7 cellular contexts compared by ENCODE assay signal in the genomic region with DNA sequence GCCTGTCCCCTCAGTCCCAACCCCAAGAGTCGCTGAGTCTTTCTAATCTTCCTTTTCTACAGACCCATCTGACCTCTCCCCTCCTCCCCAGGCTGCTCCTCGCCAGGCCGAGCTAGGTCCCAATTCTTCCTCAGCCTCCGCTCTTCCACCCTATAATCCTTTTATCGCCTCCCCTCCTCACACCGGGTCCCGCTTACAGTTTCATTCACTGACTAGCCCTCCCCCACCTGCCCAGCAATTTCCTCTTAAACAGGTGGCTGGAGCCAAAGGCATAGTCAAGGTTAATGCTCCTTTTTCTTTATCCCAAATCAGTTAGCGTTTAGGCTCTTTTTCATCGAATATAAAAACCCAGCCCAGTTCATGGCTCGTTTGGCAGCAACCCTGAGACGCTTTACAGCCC.
DNase-seq lines count a peak whose midpoint lies in the region; TF ChIP-seq lines count a peak whose summit lies in the region.
"Not testable (repeated sequence)": the region's sequence is repeated elsewhere in the genome, so short reads cannot be mapped to it uniquely, and the experiment has no call there.

No MANE protein-coding gene starts in this region.

- peak; percentile 58 for DNase-seq in NCI-H82 (lab: John Stamatoyannopoulos, UW)
- peak; percentile 75 for DNase-seq in WERI-Rb-1
- peak; percentile 71 for DNase-seq in endodermal cell
- DNase-seq in islet precursor cell, result peak; percentile 10
- DNase-seq in mesendoderm, result peak; percentile 54
- DNase-seq in nephron progenitor cell; progenitor cell of endocrine pancreas (ENCODE audit: low spot score, unreplicated experiment): not testable (repeated sequence)

- H3K27me3 ChIP-seq in WERI-Rb-1 (ENCODE audit: insufficient read depth, low read depth, severe bottlenecking); endodermal cell (ENCODE audit: control insufficient read depth, insufficient read depth, low read length, poor library complexity, severe bottlenecking); mesendoderm (ENCODE audit: insufficient read depth, low read length, poor library complexity): not testable (repeated sequence)

- not testable (repeated sequence) for H3K23ac ChIP-seq in mesendoderm (ENCODE audit: low read length)

- not testable (repeated sequence) for H3K18ac ChIP-seq in mesendoderm (ENCODE audit: low read length)

- H4K5ac ChIP-seq in mesendoderm (ENCODE audit: low read length), result not testable (repeated sequence)

- not testable (repeated sequence) for H3K9me3 Mint-ChIP-seq in endodermal cell; nephron progenitor cell; progenitor cell of endocrine pancreas (ENCODE audit: low read depth)

- not testable (repeated sequence) for H2BK15ac ChIP-seq in mesendoderm (replicated peaks; ENCODE audit: low read depth)

- not testable (repeated sequence) for H3K56ac ChIP-seq in mesendoderm (ENCODE audit: low read length)

- H2AK5ac ChIP-seq in mesendoderm (ENCODE audit: low read length), result not testable (repeated sequence)

- H3K4me3 ChIP-seq in WERI-Rb-1 (ENCODE audit: low read depth, low read length); endodermal cell (ENCODE audit: low read length); mesendoderm (ENCODE audit: low read length): not testable (repeated sequence)

- H3K27ac ChIP-seq in WERI-Rb-1; endodermal cell (ENCODE audit: low read depth, low read length); mesendoderm (ENCODE audit: low read depth, low read length): not testable (repeated sequence)

- not testable (repeated sequence) for H3K9ac ChIP-seq in endodermal cell (ENCODE audit: extremely low read depth, low read length, poor library complexity, severe bottlenecking); mesendoderm (ENCODE audit: low read length)

- H3K27ac Mint-ChIP-seq in endodermal cell (peak overlapping the region; percentile 19), nephron progenitor cell (peak overlapping the region; percentile 6), progenitor cell of endocrine pancreas (peak overlapping the region; percentile 11)

- not testable (repeated sequence) for H3K4ac ChIP-seq in mesendoderm (ENCODE audit: low read depth, low read length)

- not testable (repeated sequence) for H3K9me3 ChIP-seq in WERI-Rb-1 (ENCODE audit: severe bottlenecking); endodermal cell (ENCODE audit: control insufficient read depth, low read length)

- not testable (repeated sequence) for H3K36me3 Mint-ChIP-seq in endodermal cell (ENCODE audit: low read depth); nephron progenitor cell (ENCODE audit: low read depth); progenitor cell of endocrine pancreas (ENCODE audit: insufficient read depth)

- H3K27me3 Mint-ChIP-seq in endodermal cell (ENCODE audit: insufficient read depth), result peaks cover 31% of the 10 kb centered on the region
- peaks cover 15% of the 10 kb centered on the region for H3K27me3 Mint-ChIP-seq in nephron progenitor cell (ENCODE audit: low read depth, poor library complexity)
- peaks cover 25% of the 10 kb centered on the region for H3K27me3 Mint-ChIP-seq in progenitor cell of endocrine pancreas

- TF ChIP-seq CTCF in WERI-Rb-1 (IDR thresholded peaks at IDR 0.05; ENCODE audit: low read depth, low read length); endodermal cell (conservative IDR thresholded peaks at IDR 0.05); nephron progenitor cell (IDR thresholded peaks at IDR 0.05); progenitor cell of endocrine pancreas (IDR thresholded peaks at IDR 0.05; ENCODE audit: unreplicated experiment): not testable (repeated sequence)

- H3K36me3 ChIP-seq in WERI-Rb-1; endodermal cell (ENCODE audit: control insufficient read depth, insufficient read depth, low read length); mesendoderm (ENCODE audit: control insufficient read depth, insufficient read depth, low read length): not testable (repeated sequence)

- not testable (repeated sequence) for H3K4me3 Mint-ChIP-seq in endodermal cell; nephron progenitor cell; progenitor cell of endocrine pancreas (ENCODE audit: low read depth)

- not testable (repeated sequence) for H2BK120ac ChIP-seq in mesendoderm (ENCODE audit: low read depth, low read length)

- not testable (repeated sequence) for H2BK5ac ChIP-seq in mesendoderm (ENCODE audit: low read length)

- H3K79me2 ChIP-seq in mesendoderm (ENCODE audit: control insufficient read depth, insufficient read depth, low read length), result not testable (repeated sequence)

- H3K4me1 Mint-ChIP-seq in endodermal cell, result peaks cover 44% of the 10 kb centered on the region
- H3K4me1 Mint-ChIP-seq in nephron progenitor cell, result peaks cover 17% of the 10 kb centered on the region
- H3K4me1 Mint-ChIP-seq in progenitor cell of endocrine pancreas (ENCODE audit: low read depth), result not testable (repeated sequence)

- H4K8ac ChIP-seq in mesendoderm (ENCODE audit: low read depth, low read length), result not testable (repeated sequence)

- not testable (repeated sequence) for H3K79me1 ChIP-seq in mesendoderm (ENCODE audit: low read length)

- H3K4me1 ChIP-seq in endodermal cell (ENCODE audit: control insufficient read depth, insufficient read depth, low read length); mesendoderm (ENCODE audit: control insufficient read depth, low read depth, low read length): not testable (repeated sequence)

- WGBS in endodermal cell (ENCODE audit: insufficient coverage in 1 of 2, insufficient read length in 1 of 2), 2 experiments, result 17 to 25% methylated on average over 2 to 10 of the region's 11 CpGs
- WGBS in mesendoderm (ENCODE audit: extremely low coverage, insufficient coverage, low lambda C conversion rate), result no CpG with 5 or more reads among the region's 11 CpGs

- H3K4me2 ChIP-seq in mesendoderm (ENCODE audit: low read length), result not testable (repeated sequence)
